18 cellular contexts compared by ENCODE assay signal in genomic region chr3:112061152-112061551, GRCh38. TPM values are rescaled to one million over a fixed set of nuclear protein-coding genes. Genes with fewer than 3 reads are reported as not detected.
A peak's percentile ranks its signal among the peaks of the same experiment; 100 is the strongest.
DNase-seq lines count a peak whose midpoint lies in the region; ATAC-seq and TF ChIP-seq lines count a peak whose summit lies in the region.
"Had no signal": no experiment of that assay in that cellular context is flagged by ENCODE, and none has a peak within 500 bp of the region (broad histone marks: within the 10 kb centered on the region; RNA-seq: fewer than 3 reads in every experiment).

No MANE protein-coding gene starts in this region.

- no peak for TF ChIP-seq CTCF in fibroblast of mammary gland (conservative IDR thresholded peaks at IDR 0.05; ENCODE audit: control insufficient read depth, insufficient read depth, low read depth, low read length)
- no peak for TF ChIP-seq CTCF in right lobe of liver (IDR thresholded peaks at IDR 0.05)
- TF ChIP-seq CTCF in vagina (IDR thresholded peaks at IDR 0.05), result no peak

- no peaks in the 10 kb centered on the region for H3K36me3 ChIP-seq in right lobe of liver
- no peaks in the 10 kb centered on the region for H3K36me3 ChIP-seq in vagina
- H3K36me3 ChIP-seq: BLaER1, stomach had no signal

- intact Hi-C loops in right lobe of liver (cut with DNase I) (no loop called here), vagina (cut with DNase I) (no loop called here)

- TF ChIP-seq POLR2A in right lobe of liver (IDR thresholded peaks at IDR 0.05) (no peak), vagina (IDR thresholded peaks at IDR 0.05) (no peak)

- H3K9me3 ChIP-seq in right lobe of liver (no peaks in the 10 kb centered on the region), vagina (no peaks in the 10 kb centered on the region)
- H3K9me3 ChIP-seq: stomach had no signal

- DNase-seq in AG20443 (ENCODE audit: low spot score) (peak; percentile 49), fibroblast of mammary gland (ENCODE audit: low read depth) (peak; percentile 4), renal cortical epithelial cell (ENCODE audit: low read depth) (peak; percentile 85), NCI-H187 treated with DMSO at 0.1 percent for 48 hours (lab: John Stamatoyannopoulos, UW) (no peak), right lobe of liver (no peak), vagina (ENCODE audit: extremely low spot score in 2 of 2) (no peak), SIG-M5 treated with dmso at 0.1 percent for 504 hours (lab: John Stamatoyannopoulos, UW; ENCODE audit: unreplicated experiment) (no peak)
- DNase-seq: activated CD4-positive, alpha-beta T cell treated with anti-CD3 and anti-CD28 coated beads, Interleukin-2, amount 50 U/mL, for 4 hours; activated T-cell treated with anti-CD3 and anti-CD28 coated beads, Interleukin-2, amount 50 U/mL, for 24 hours; caudate nucleus; DMS53; NCI-H1105 treated with DMSO at 0.1 percent for 48 hours; NCI-H2171; NCI-H774; stomach had no signal

- no peaks in the 10 kb centered on the region for H3K4me1 ChIP-seq in right lobe of liver
- no peaks in the 10 kb centered on the region for H3K4me1 ChIP-seq in vagina
- H3K4me1 ChIP-seq: BLaER1 had no signal

- H3K27ac ChIP-seq in right lobe of liver (no peak overlapping the region), vagina (no peak overlapping the region)
- H3K27ac ChIP-seq: BLaER1, HL-60, stomach had no signal

- no peak overlapping the region for H3K4me3 ChIP-seq in fibroblast of mammary gland (ENCODE audit: control insufficient read depth, low read depth, low read length)
- H3K4me3 ChIP-seq in right lobe of liver, result no peak overlapping the region
- no peak overlapping the region for H3K4me3 ChIP-seq in vagina
- H3K4me3 ChIP-seq: BLaER1, stomach had no signal

- WGBS in right lobe of liver (ENCODE audit: insufficient coverage, low coverage, low lambda C conversion rate, missing lambda C conversion rate), result 46% methylated on average over 3 of the region's 3 CpGs

- no peaks in the 10 kb centered on the region for H3K27me3 ChIP-seq in right lobe of liver
- H3K27me3 ChIP-seq in vagina, result no peaks in the 10 kb centered on the region
- H3K27me3 ChIP-seq: BLaER1, stomach had no signal

- ATAC-seq in SK-N-SH treated with all-trans-retinoic acid at 6 μM for 48 hours (peak; percentile 84), right lobe of liver (no peak)

TF ChIP-seq in SK-N-SH treated with all-trans-retinoic acid at 6 μM for 48 hours, 23 proteins besides CTCF, POLR2A, EP300 and RAD21:
- TF ChIP-seq ISL1 (CRISPR knock-in tag; IDR thresholded peaks at IDR 0.05) (peak; percentile 81), ZNF70 (CRISPR knock-in tag; IDR thresholded peaks at IDR 0.05) (no peak)

RNA-seq across cellular contexts. Expression of gene C3orf52, which starts 25.0 kb away (rescaled TPM):
- 33.1 and 68.9 TPM in 2 replicates for total RNA-seq in renal cortical epithelial cell
- under 1 TPM; 0.12 to 0.69 (median 0.34) TPM for total RNA-seq in right lobe of liver
- 8.1 TPM for total RNA-seq in vagina

RNA-seq across cellular contexts. Expression of gene TMPRSS7, which starts 26.6 kb away (rescaled TPM):
- total RNA-seq in renal cortical epithelial cell (0.15 TPM in 1 of 2 replicates, not detected in the other), right lobe of liver (not detected), vagina (not detected)

Comparison
In these comparisons a context has a peak if more than half of its experiments do, and no peak if none do; other contexts are left out.
1. DNase-seq: peak in AG20443 (single experiment), fibroblast of mammary gland (single experiment) and renal cortical epithelial cell (single experiment); none in NCI-H187 treated with DMSO at 0.1 percent for 48 hours (single experiment), right lobe of liver (0 of 3), vagina (0 of 2) and SIG-M5 treated with dmso at 0.1 percent for 504 hours (single experiment).